In genomic region chr9:18185196-18185595, GRCh38 we compare ENCODE assay signal across 20 cellular contexts.
DNase-seq lines count a peak whose midpoint lies in the region; ATAC-seq and TF ChIP-seq lines count a peak whose summit lies in the region.
"Had no signal": no experiment of that assay in that cellular context is flagged by ENCODE, and none has a peak within 500 bp of the region (broad histone marks: within the 10 kb centered on the region; RNA-seq: fewer than 3 reads in every experiment).

No MANE protein-coding gene starts in this region.

- H3K79me2 ChIP-seq in GM23338 (replicated peaks; ENCODE audit: insufficient read depth), result no peaks in the 10 kb centered on the region
- no peaks in the 10 kb centered on the region for H3K79me2 ChIP-seq in hepatocyte

- no peaks in the 10 kb centered on the region for H3K4me1 Mint-ChIP-seq in GM23338
- no peaks in the 10 kb centered on the region for H3K4me1 Mint-ChIP-seq in naive thymus-derived CD8-positive, alpha-beta T cell
- H3K4me1 Mint-ChIP-seq: endodermal cell; naive thymus-derived CD4-positive, alpha-beta T cell had no signal

- no peaks in the 10 kb centered on the region for H3K36me3 ChIP-seq in GM23338 (ENCODE audit: insufficient read depth)
- H3K36me3 ChIP-seq in hepatocyte (replicated peaks; ENCODE audit: insufficient read depth, low read depth), result no peaks in the 10 kb centered on the region
- no peaks in the 10 kb centered on the region for H3K36me3 ChIP-seq in muscle layer of duodenum (ENCODE audit: control insufficient read depth in 1 of 2, insufficient read depth in 2 of 2, low read length in 2 of 2)
- H3K36me3 ChIP-seq: pancreas, sigmoid colon, thyroid gland had no signal

- H3K4me3 ChIP-seq in GM23338, result no peak overlapping the region
- no peak overlapping the region for H3K4me3 ChIP-seq in hepatocyte
- no peak overlapping the region for H3K4me3 ChIP-seq in muscle layer of duodenum (ENCODE audit: low read depth in 1 of 2, low read length in 2 of 2)
- H3K4me3 ChIP-seq: pancreas, sigmoid colon, thyroid gland had no signal

- no peak overlapping the region; the same call in 1 of the 2 replicates for H2AFZ ChIP-seq in GM23338
- no peak overlapping the region for H2AFZ ChIP-seq in hepatocyte

- H3K9me3 ChIP-seq in hepatocyte (ENCODE audit: low read depth), result no peaks in the 10 kb centered on the region
- no peaks in the 10 kb centered on the region for H3K9me3 ChIP-seq in muscle layer of duodenum (ENCODE audit: control insufficient read depth in 1 of 2, low read length in 2 of 2)
- H3K9me3 ChIP-seq: pancreas, sigmoid colon, thyroid gland had no signal

- H3K27me3 Mint-ChIP-seq in GM23338 (ENCODE audit: insufficient read depth, low read depth, poor library complexity), result peaks cover 1% of the 10 kb centered on the region
- H3K27me3 Mint-ChIP-seq in naive thymus-derived CD8-positive, alpha-beta T cell, result peaks cover 0 to 11% (median 0%) of the 10 kb centered on the region in 5 donors
- H3K27me3 Mint-ChIP-seq: activated naive CD8-positive, alpha-beta T cell had no signal

- DNase-seq in GM23338 (ENCODE audit: low spot score) (peak; percentile 2), RWPE1 (ENCODE audit: low spot score) (peak; percentile 27), hepatocyte (ENCODE audit: low spot score) (peak; percentile 60), NCI-H2107 treated with DMSO at 0.1 percent for 48 hours (lab: John Stamatoyannopoulos, UW; ENCODE audit: unreplicated experiment) (no peak), T-helper 1 cell (no peak)
- no peak for DNase-seq in naive thymus-derived CD8-positive, alpha-beta T cell
- DNase-seq: CD8-positive, alpha-beta T cell; DND-41; endodermal cell; naive thymus-derived CD4-positive, alpha-beta T cell; NCI-H1105; NCI-H2171; pancreas; sigmoid colon; stimulated activated naive CD4-positive, alpha-beta T cell; thyroid gland had no signal

- peaks cover 5% of the 10 kb centered on the region; the same call in 2 of the 3 replicates for H3K9me3 Mint-ChIP-seq in GM23338
- H3K9me3 Mint-ChIP-seq in naive thymus-derived CD8-positive, alpha-beta T cell, result peaks cover 0 to 2% (median 0%) of the 10 kb centered on the region in 9 donors
- H3K9me3 Mint-ChIP-seq: activated T-helper 1 cell treated with anti-CD3 and anti-CD28 coated beads, Interleukin-12 subunit alpha, Interleukin-12 subunit beta, Interleukin-2, Interleukin-4 antibody, amounts not matched to agents 30 ng/mL and 10 ng/mL and 1 ng/mL, durations not matched to agents 14 hours and 24 hours and 36 hours; CD8-positive, alpha-beta T cell had no signal

- H3K4me3 Mint-ChIP-seq in GM23338, result no peak overlapping the region
- no peak overlapping the region for H3K4me3 Mint-ChIP-seq in naive thymus-derived CD8-positive, alpha-beta T cell
- H3K4me3 Mint-ChIP-seq: activated naive CD8-positive, alpha-beta T cell; activated T-helper 1 cell treated with anti-CD3 and anti-CD28 coated beads, Interleukin-12 subunit alpha, Interleukin-12 subunit beta, Interleukin-2, Interleukin-4 antibody, amounts not matched to agents 30 ng/mL and 10 ng/mL and 1 ng/mL, durations not matched to agents 14 hours and 24 hours and 36 hours; CD8-positive, alpha-beta T cell; endodermal cell; naive thymus-derived CD4-positive, alpha-beta T cell had no signal

- no peak for ATAC-seq in GM23338
- ATAC-seq in naive thymus-derived CD8-positive, alpha-beta T cell, result no peak
- no peak for ATAC-seq in HG03139 (IDR thresholded peaks at IDR 0.05; ENCODE audit: unreplicated experiment)
- ATAC-seq: CD8-positive, alpha-beta T cell; naive thymus-derived CD4-positive, alpha-beta T cell had no signal

- TF ChIP-seq CTCF in GM23338 (conservative IDR thresholded peaks at IDR 0.05; ENCODE audit: low read depth in 2 of 2), result no peak
- TF ChIP-seq CTCF in RWPE1 (conservative IDR thresholded peaks at IDR 0.05; ENCODE audit: low read depth), result no peak
- no peak for TF ChIP-seq CTCF in hepatocyte (IDR thresholded peaks at IDR 0.05; ENCODE audit: poor library complexity)

- CTCF ChIA-PET in RWPE1 (lab: Yijun Ruan, JAX), result interaction anchor here (0.6 to 0.7 kb wide), 2 partner anchors 480 to 526 kb away, joined by 3 read pairs; no protein-coding TSS in a partner anchor

- 63% methylated on average over 2 of the region's 2 CpGs for WGBS in hepatocyte (ENCODE audit: low lambda C conversion rate, missing lambda C conversion rate)

- H4K20me1 ChIP-seq in GM23338 (replicated peaks; ENCODE audit: insufficient read depth), result no peaks in the 10 kb centered on the region
- no peaks in the 10 kb centered on the region for H4K20me1 ChIP-seq in hepatocyte (ENCODE audit: insufficient read depth, poor library complexity, severe bottlenecking)

- H3K4me1 ChIP-seq in GM23338 (ENCODE audit: insufficient read depth), result no peaks in the 10 kb centered on the region
- H3K4me1 ChIP-seq in hepatocyte (ENCODE audit: insufficient read depth), result peaks cover 29% of the 10 kb centered on the region
- H3K4me1 ChIP-seq in muscle layer of duodenum (ENCODE audit: control insufficient read depth in 1 of 2, insufficient read depth in 2 of 2, low read length in 2 of 2), result no peaks in the 10 kb centered on the region
- H3K4me1 ChIP-seq: thyroid gland had no signal

- H3K27me3 ChIP-seq in GM23338 (ENCODE audit: insufficient read depth), result no peaks in the 10 kb centered on the region
- no peaks in the 10 kb centered on the region for H3K27me3 ChIP-seq in hepatocyte
- no peaks in the 10 kb centered on the region for H3K27me3 ChIP-seq in muscle layer of duodenum (ENCODE audit: low read depth, low read length)
- H3K27me3 ChIP-seq: pancreas, sigmoid colon, thyroid gland had no signal

- no peaks in the 10 kb centered on the region for H3F3A ChIP-seq in GM23338 (replicated peaks; ENCODE audit: low read depth)

- POLR2A ChIA-PET in RWPE1 (lab: Yijun Ruan, JAX; ENCODE audit: low non-redundant PET), result no interaction called here
- POLR2A ChIA-PET in naive thymus-derived CD8-positive, alpha-beta T cell (lab: Charles Lee), result no interaction called here

- H3K9me2 ChIP-seq in GM23338 (ENCODE audit: insufficient read depth), result no peaks in the 10 kb centered on the region
- no peaks in the 10 kb centered on the region for H3K9me2 ChIP-seq in hepatocyte (replicated peaks; ENCODE audit: insufficient read depth)

- no peak overlapping the region for H3K27ac Mint-ChIP-seq in GM23338
- H3K27ac Mint-ChIP-seq in naive thymus-derived CD8-positive, alpha-beta T cell, result peak overlapping the region in 1 of 10 donors; percentile 42
- H3K27ac Mint-ChIP-seq: activated naive CD8-positive, alpha-beta T cell; activated T-helper 1 cell treated with anti-CD3 and anti-CD28 coated beads, Interleukin-12 subunit alpha, Interleukin-12 subunit beta, Interleukin-2, Interleukin-4 antibody, amounts not matched to agents 30 ng/mL and 10 ng/mL and 1 ng/mL, durations not matched to agents 14 hours and 24 hours and 36 hours; CD8-positive, alpha-beta T cell; endodermal cell; naive thymus-derived CD4-positive, alpha-beta T cell had no signal

- no peaks in the 10 kb centered on the region for H3K36me3 Mint-ChIP-seq in GM23338 (ENCODE audit: low read depth)
- no peaks in the 10 kb centered on the region for H3K36me3 Mint-ChIP-seq in naive thymus-derived CD8-positive, alpha-beta T cell
- H3K36me3 Mint-ChIP-seq: activated naive CD8-positive, alpha-beta T cell; CD8-positive, alpha-beta T cell; naive thymus-derived CD4-positive, alpha-beta T cell had no signal

- no peak overlapping the region for H3K4me2 ChIP-seq in GM23338
- H3K4me2 ChIP-seq in hepatocyte, result no peak overlapping the region

- H3K27ac ChIP-seq in GM23338 (ENCODE audit: low read depth) (no peak overlapping the region), RWPE1 (no peak overlapping the region), hepatocyte (peak overlapping the region; percentile 82), muscle layer of duodenum (ENCODE audit: low read length) (peak overlapping the region; percentile 33)
- H3K27ac ChIP-seq: pancreas, thyroid gland had no signal

TF ChIP-seq in GM23338, 12 proteins besides CTCF, POLR2A, EP300 and RAD21:
- TF ChIP-seq EZH2 (IDR thresholded peaks at IDR 0.05; ENCODE audit: low read depth, unreplicated experiment), result no peak
- TF ChIP-seq NANOG (IDR thresholded peaks at IDR 0.05; ENCODE audit: borderline replicate concordance), result no peak
- TF ChIP-seq REST (IDR thresholded peaks at IDR 0.05; ENCODE audit: unreplicated experiment), result no peak
- no peak for TF ChIP-seq JUNB (IDR thresholded peaks at IDR 0.05; ENCODE audit: unreplicated experiment)
- TF ChIP-seq ZNF331 (CRISPR knock-in tag; IDR thresholded peaks at IDR 0.05; ENCODE audit: low read depth), result no peak
- TF ChIP-seq CREB1 (CRISPR knock-in tag; IDR thresholded peaks at IDR 0.05; ENCODE audit: low read depth), result no peak
TF ChIP-seq in GM23338: peak in this region for 0.

Comparison
In these comparisons a context has a peak if more than half of its experiments do, and no peak if none do; other contexts are left out.
1. DNase-seq: peak in GM23338 (single experiment), RWPE1 (single experiment) and hepatocyte (single experiment); none in NCI-H2107 treated with DMSO at 0.1 percent for 48 hours (single experiment), naive thymus-derived CD8-positive, alpha-beta T cell (0 of 10) and T-helper 1 cell (0 of 5).
2. H3K27ac ChIP-seq: peak in hepatocyte (single experiment) and muscle layer of duodenum (single experiment); none in GM23338 (single experiment) and RWPE1 (single experiment).